9 cellular contexts compared by ENCODE assay signal in the genomic region with DNA sequence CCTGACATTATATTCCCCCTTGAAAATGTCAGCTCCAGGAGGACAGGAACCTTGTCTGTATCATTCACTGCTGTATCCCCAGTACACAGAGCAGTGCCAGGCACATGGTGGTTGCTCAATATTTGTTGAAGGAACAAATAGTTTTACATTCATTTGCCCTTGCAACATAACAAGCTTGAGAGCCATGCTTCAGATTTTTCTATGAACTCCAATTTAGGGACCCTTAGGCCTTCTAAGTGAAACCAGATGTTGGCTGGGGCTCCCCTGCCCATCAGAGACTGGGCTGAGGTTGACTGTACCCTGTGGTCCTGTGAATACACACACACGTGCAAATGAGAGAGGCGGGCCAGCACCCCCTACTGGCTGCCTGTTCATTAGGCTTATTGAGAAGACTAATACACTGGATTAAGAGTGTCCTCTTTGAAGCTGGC.
A peak's percentile ranks its signal among the peaks of the same experiment; 100 is the strongest.
DNase-seq lines count a peak whose midpoint lies in the region; ATAC-seq and TF ChIP-seq lines count a peak whose summit lies in the region.
"Had no signal": no experiment of that assay in that cellular context is flagged by ENCODE, and none has a peak within 500 bp of the region (broad histone marks: within the 10 kb centered on the region; RNA-seq: fewer than 3 reads in every experiment).

No MANE protein-coding gene starts in this region.

- H3K4me1 ChIP-seq in trophoblast cell (ENCODE audit: control insufficient read depth in 1 of 2, insufficient read depth in 2 of 2, low read length in 2 of 2): peaks cover 0 to 3% of the 10 kb centered on the region in 2 experiments

- no peaks in the 10 kb centered on the region for H3K9me3 ChIP-seq in trophoblast cell (ENCODE audit: insufficient read depth, low read depth, low read length)
- H3K9me3 ChIP-seq: neutrophil had no signal

- no peak overlapping the region for H4K91ac ChIP-seq in trophoblast cell (ENCODE audit: low read depth, low read length)

- H3K36me3 ChIP-seq in trophoblast cell (ENCODE audit: control insufficient read depth in 1 of 2, insufficient read depth in 2 of 2, low read length in 2 of 2): no peaks in the 10 kb centered on the region
- H3K36me3 ChIP-seq: neutrophil had no signal

- H3K4ac ChIP-seq in trophoblast cell (ENCODE audit: low read depth, low read length): no peak overlapping the region

- ATAC-seq in GM18867 (IDR thresholded peaks at IDR 0.05; ENCODE audit: unreplicated experiment) (no peak), GM18498 (IDR thresholded peaks at IDR 0.05; ENCODE audit: unreplicated experiment) (no peak), GM21447 (IDR thresholded peaks at IDR 0.05; ENCODE audit: unreplicated experiment) (no peak)

- H3K27me3 Mint-ChIP-seq in chondrocyte (ENCODE audit: low read depth): peaks cover 2% of the 10 kb centered on the region

- H3K79me1 ChIP-seq in trophoblast cell (ENCODE audit: low read length): no peaks in the 10 kb centered on the region

- H4K8ac ChIP-seq in trophoblast cell (ENCODE audit: low read depth, low read length): no peak overlapping the region

- no peaks in the 10 kb centered on the region for H3K36me3 Mint-ChIP-seq in chondrocyte (ENCODE audit: low read depth)

- H3K4me3 ChIP-seq in trophoblast cell (ENCODE audit: low read depth, low read length): no peak overlapping the region

- no peak overlapping the region for H2AK5ac ChIP-seq in trophoblast cell (ENCODE audit: low read length)

- H2BK5ac ChIP-seq in trophoblast cell (ENCODE audit: low read depth, low read length, poor library complexity): no peak overlapping the region

- no peak overlapping the region for H3K27ac Mint-ChIP-seq in chondrocyte (ENCODE audit: unreplicated experiment)

- TF ChIP-seq CTCF in chondrocyte (IDR thresholded peaks at IDR 0.05): peak; percentile 73

- H3K9me3 Mint-ChIP-seq in chondrocyte (ENCODE audit: low read depth): no peaks in the 10 kb centered on the region

- no peak overlapping the region for H3K14ac ChIP-seq in trophoblast cell (ENCODE audit: low read length)

- no peak overlapping the region for H3K9ac ChIP-seq in trophoblast cell (ENCODE audit: low read length)

- no peaks in the 10 kb centered on the region for H3K79me2 ChIP-seq in trophoblast cell (ENCODE audit: control insufficient read depth, insufficient read depth, low read length, poor library complexity)

- peak; percentile 3 to 15 for DNase-seq in activated CD4-positive, alpha-beta T cell treated with anti-CD3 and anti-CD28 coated beads, Interleukin-2, amount 50 U/mL, for 48 hours
- DNase-seq in activated CD4-positive, alpha-beta T cell treated with anti-CD3 and anti-CD28 coated beads for 1 hour: no peak
- DNase-seq in KBM-7 (peak; percentile 10), chondrocyte (ENCODE audit: low spot score) (no peak), trophoblast cell (peak; percentile 12 to 22)

- H3K4me1 Mint-ChIP-seq in chondrocyte (ENCODE audit: low read depth): peaks cover 14% of the 10 kb centered on the region

- no peak overlapping the region for H3K27ac ChIP-seq in trophoblast cell (ENCODE audit: low read depth, low read length)
- H3K27ac ChIP-seq: neutrophil had no signal

- H3K27me3 ChIP-seq in trophoblast cell (ENCODE audit: insufficient read depth, low read length): no peaks in the 10 kb centered on the region

- H3K4me2 ChIP-seq in trophoblast cell (ENCODE audit: low read length): no peak overlapping the region

- H4K12ac ChIP-seq in trophoblast cell (ENCODE audit: low read depth, low read length): no peak overlapping the region

- no peak overlapping the region for H3K18ac ChIP-seq in trophoblast cell (ENCODE audit: low read length)

- H3K23ac ChIP-seq in trophoblast cell (ENCODE audit: low read length): no peak overlapping the region

- H2BK120ac ChIP-seq in trophoblast cell (ENCODE audit: insufficient read depth, low read length, poor library complexity): no peak overlapping the region

- no CpG with 5 or more reads among the region's 2 CpGs for WGBS in trophoblast cell (ENCODE audit: extremely low coverage, insufficient coverage, insufficient read length)

- in situ Hi-C loops in KBM-7 (cut with MboI; ENCODE audit: low pct_unique_long_range_greater_than_20kb, low sequenced_read_pairs): no loop called here

- H2AFZ ChIP-seq in trophoblast cell (ENCODE audit: insufficient read depth, low read length, poor library complexity): no peak overlapping the region

- no peak overlapping the region for H2BK12ac ChIP-seq in trophoblast cell (ENCODE audit: low read length)

- H3K4me3 Mint-ChIP-seq in chondrocyte (ENCODE audit: unreplicated experiment): no peak overlapping the region

Comparison
In these comparisons a context has a peak if more than half of its experiments do, and no peak if none do; other contexts are left out.
1. DNase-seq: peak in activated CD4-positive, alpha-beta T cell treated with anti-CD3 and anti-CD28 coated beads, Interleukin-2, amount 50 U/mL, for 48 hours (2 of 2), KBM-7 (single experiment) and trophoblast cell (2 of 2); none in activated CD4-positive, alpha-beta T cell treated with anti-CD3 and anti-CD28 coated beads for 1 hour (single experiment) and chondrocyte (single experiment).